7 cellular contexts compared by ENCODE assay signal in the genomic region with DNA sequence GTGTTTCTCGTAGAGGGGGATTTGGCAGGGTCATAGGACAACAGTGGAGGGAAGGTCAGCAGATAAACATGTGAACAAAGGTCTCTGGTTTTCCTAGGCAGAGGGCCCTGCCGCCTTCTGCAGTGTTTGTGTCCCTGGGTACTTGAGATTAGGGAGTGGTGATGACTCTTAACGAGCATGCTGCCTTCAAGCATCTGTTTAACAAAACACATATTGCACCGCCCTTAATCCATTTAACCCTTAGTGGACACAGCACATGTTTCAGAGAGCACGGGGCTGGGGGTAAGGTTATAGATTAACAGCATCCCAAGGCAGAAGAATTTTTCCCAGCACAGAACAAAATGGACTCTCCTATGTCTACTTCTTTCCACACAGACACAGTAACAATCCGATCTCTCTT. TPM values are rescaled to one million over a fixed set of nuclear protein-coding genes. Genes with fewer than 3 reads are reported as not detected.
"Had no signal": no experiment of that assay in that cellular context is flagged by ENCODE, and none has a peak within 500 bp of the region (broad histone marks: within the 10 kb centered on the region; RNA-seq: fewer than 3 reads in every experiment).

No MANE protein-coding gene starts in this region.

RNA-seq across cellular contexts. Expression of a gene that starts 26.1 kb away (rescaled TPM):
- total RNA-seq: GM23248, GM23338, H1, H4, H7, H9, HFFc6 had no signal
- polyA plus RNA-seq: GM23248, GM23338, H1 had no signal
